8 cellular contexts compared by ENCODE assay signal in the genomic region with DNA sequence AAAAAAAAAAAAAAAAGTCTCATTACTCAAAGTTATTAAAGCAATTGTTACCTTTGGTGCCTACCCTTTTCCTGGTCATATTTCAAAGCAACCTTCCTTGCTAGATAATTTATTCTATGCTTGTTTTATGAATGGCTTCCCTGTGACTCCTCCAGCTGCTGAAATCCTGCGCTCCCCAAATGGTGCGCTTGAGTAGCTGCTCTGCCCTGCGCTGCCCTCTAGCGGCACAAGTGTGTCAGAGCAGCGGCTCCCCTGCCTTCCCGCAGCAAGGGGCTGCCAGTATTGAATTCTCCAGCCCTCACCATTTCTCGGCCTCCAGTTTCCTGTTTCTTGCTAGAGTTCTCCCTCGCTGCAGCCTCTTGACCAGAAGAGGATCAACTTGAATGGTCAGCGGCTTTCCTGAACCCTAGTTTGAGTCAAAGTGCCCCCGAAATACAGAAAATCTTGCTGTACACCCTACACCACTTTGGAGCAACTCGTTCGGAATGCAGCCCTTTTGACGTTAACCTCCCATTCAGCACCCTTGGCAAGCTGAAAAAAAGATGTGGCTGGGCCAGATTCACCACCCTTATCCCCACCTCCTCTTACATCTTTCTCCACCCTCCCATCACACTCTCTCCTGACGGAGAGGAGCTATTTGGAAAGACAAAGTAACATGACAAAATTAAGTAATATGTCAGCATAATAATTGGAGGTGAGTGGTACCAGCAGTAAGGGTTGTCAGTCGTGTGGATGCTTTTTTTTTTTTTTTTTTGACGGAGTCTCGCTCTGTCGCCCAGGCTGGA.
DNase-seq lines count a peak whose midpoint lies in the region; ATAC-seq and TF ChIP-seq lines count a peak whose summit lies in the region.

No MANE protein-coding gene starts in this region.

- H3K4me1 Mint-ChIP-seq in CD4-positive, CD25-positive, alpha-beta regulatory T cell = peaks cover 0 to 11% (median under 1%) of the 10 kb centered on the region in 4 donors
- peaks cover 8% of the 10 kb centered on the region for H3K4me1 Mint-ChIP-seq in activated CD4-positive, alpha-beta memory T cell treated with anti-CD3 and anti-CD28 coated beads for 36 hours (ENCODE audit: low read depth)
- H3K4me1 Mint-ChIP-seq in memory B cell = peaks cover 9% of the 10 kb centered on the region

- no peaks in the 10 kb centered on the region for H3K36me3 Mint-ChIP-seq in CD4-positive, CD25-positive, alpha-beta regulatory T cell
- no peaks in the 10 kb centered on the region for H3K36me3 Mint-ChIP-seq in activated CD4-positive, alpha-beta memory T cell treated with anti-CD3 and anti-CD28 coated beads for 36 hours
- H3K36me3 Mint-ChIP-seq in memory B cell = no peaks in the 10 kb centered on the region

- H3K27me3 ChIP-seq in CD4-positive, CD25-positive, alpha-beta regulatory T cell (ENCODE audit: control insufficient read depth, insufficient read depth, low read length) = peaks cover 7% of the 10 kb centered on the region
- H3K27me3 ChIP-seq in dorsolateral prefrontal cortex = peaks cover 0 to 4% (median 0%) of the 10 kb centered on the region in 45 donors

- H3K36me3 ChIP-seq in CD4-positive, CD25-positive, alpha-beta regulatory T cell (ENCODE audit: control insufficient read depth, insufficient read depth, low read length) = no peaks in the 10 kb centered on the region

- intact Hi-C loops in activated CD4-positive, alpha-beta memory T cell treated with anti-CD3 and anti-CD28 coated beads for 36 hours (cut with micrococcal nuclease) = no loop called here
- intact Hi-C loops in dorsolateral prefrontal cortex (cut with DNase I) = loop anchor here (2.0 to 10.0 kb wide), 11 partner anchors 66 to 621 kb away; no protein-coding TSS in a partner anchor

- peak overlapping the region in 2 of 3 donors; percentile 36 to 76 for H3K27ac Mint-ChIP-seq in CD4-positive, CD25-positive, alpha-beta regulatory T cell
- no peak overlapping the region for H3K27ac Mint-ChIP-seq in activated CD4-positive, alpha-beta memory T cell treated with anti-CD3 and anti-CD28 coated beads for 36 hours
- no peak overlapping the region for H3K27ac Mint-ChIP-seq in memory B cell

- H3K9me3 ChIP-seq in CD4-positive, CD25-positive, alpha-beta regulatory T cell (ENCODE audit: control insufficient read depth in 2 of 2, low read length in 2 of 2) = no peaks in the 10 kb centered on the region

- peaks cover 31% of the 10 kb centered on the region for H3K27me3 Mint-ChIP-seq in CD4-positive, CD25-positive, alpha-beta regulatory T cell
- H3K27me3 Mint-ChIP-seq in activated CD4-positive, alpha-beta memory T cell treated with anti-CD3 and anti-CD28 coated beads for 36 hours = peaks cover 19% of the 10 kb centered on the region
- H3K27me3 Mint-ChIP-seq in memory B cell = peaks cover 8% of the 10 kb centered on the region

- CTCF ChIA-PET in activated CD4-positive, alpha-beta memory T cell treated with anti-CD3 and anti-CD28 coated beads for 36 hours (lab: Charles Lee) = interaction anchor here (0.5 to 11.5 kb wide), 32 partner anchors 9 to 660 kb away, joined by 3 to 206 read pairs (median 4); no protein-coding TSS in a partner anchor

- peak; percentile 86 to 87 for ATAC-seq in CD4-positive, CD25-positive, alpha-beta regulatory T cell (ENCODE audit: low read depth in 2 of 2)
- ATAC-seq in GM19372 (IDR thresholded peaks at IDR 0.05; ENCODE audit: low read depth, unreplicated experiment) = peak; percentile 89
- peak; percentile 94 for ATAC-seq in HG03460 (IDR thresholded peaks at IDR 0.05; ENCODE audit: unreplicated experiment)
- peak; percentile 87 for ATAC-seq in memory B cell (ENCODE audit: low read depth)

- no peaks in the 10 kb centered on the region for H3K4me1 ChIP-seq in CD4-positive, CD25-positive, alpha-beta regulatory T cell (ENCODE audit: control insufficient read depth, insufficient read depth, low read length, poor library complexity, severe bottlenecking)

- no peaks in the 10 kb centered on the region for H3K9me3 Mint-ChIP-seq in CD4-positive, CD25-positive, alpha-beta regulatory T cell
- no peaks in the 10 kb centered on the region for H3K9me3 Mint-ChIP-seq in activated CD4-positive, alpha-beta memory T cell treated with anti-CD3 and anti-CD28 coated beads for 36 hours
- H3K9me3 Mint-ChIP-seq in memory B cell = no peaks in the 10 kb centered on the region

- H3K4me3 Mint-ChIP-seq in CD4-positive, CD25-positive, alpha-beta regulatory T cell = no peak overlapping the region
- H3K4me3 Mint-ChIP-seq in activated CD4-positive, alpha-beta memory T cell treated with anti-CD3 and anti-CD28 coated beads for 36 hours = no peak overlapping the region
- H3K4me3 Mint-ChIP-seq in memory B cell = no peak overlapping the region

- H3K4me3 ChIP-seq in CD4-positive, CD25-positive, alpha-beta regulatory T cell (ENCODE audit: low read depth, low read length) = no peak overlapping the region
- no peak overlapping the region for H3K4me3 ChIP-seq in dorsolateral prefrontal cortex

- H3K27ac ChIP-seq in CD4-positive, CD25-positive, alpha-beta regulatory T cell (ENCODE audit: insufficient read depth, low read length, poor library complexity, severe bottlenecking) = no peak overlapping the region
- no peak overlapping the region for H3K27ac ChIP-seq in dorsolateral prefrontal cortex

- DNase-seq in CD4-positive, CD25-positive, alpha-beta regulatory T cell = peak; percentile 46 to 72 (median 64)
- DNase-seq in NCI-H774 (lab: John Stamatoyannopoulos, UW) (peak; percentile 78), dorsolateral prefrontal cortex (peak; percentile 64 to 87 (median 76)), memory B cell (ENCODE audit: low spot score in 2 of 2) (peak; percentile 69 to 78)
- DNase-seq in activated CD4-positive, alpha-beta memory T cell treated with anti-CD3 and anti-CD28 coated beads for 36 hours = peak; percentile 82
- DNase-seq in stimulated activated CD8-positive, alpha-beta memory T cell treated with anti-CD3 and anti-CD28 coated beads, Interleukin-2, amount 100 ng/mL, for 1 hour (ENCODE audit: low read depth in 2 of 2) = peak; percentile 55 to 57

- POLR2A ChIA-PET in activated CD4-positive, alpha-beta memory T cell treated with anti-CD3 and anti-CD28 coated beads for 36 hours (lab: Charles Lee) = interaction anchor here (0.6 kb wide), 1 partner anchor 182 kb away, joined by 3 read pairs; no protein-coding TSS in a partner anchor

- peak; percentile 69 to 98 (median 95) for TF ChIP-seq CTCF in dorsolateral prefrontal cortex (IDR thresholded peaks at IDR 0.05 in 54 of 56, conservative IDR thresholded peaks at IDR 0.05 in 2 of 56; ENCODE audit: low read depth in 1 of 56, partially characterized antibody in 56 of 56)

Comparison
In these comparisons a context has a peak if more than half of its experiments do, and no peak if none do; other contexts are left out.
1. H3K27ac Mint-ChIP-seq: peak in CD4-positive, CD25-positive, alpha-beta regulatory T cell (2 of 3); none in activated CD4-positive, alpha-beta memory T cell treated with anti-CD3 and anti-CD28 coated beads for 36 hours (single experiment) and memory B cell (single experiment).
2. Peak in every context shown above with its lines, with median percentiles within 50 percentile points of each other: ATAC-seq and DNase-seq.